In the genomic region with DNA sequence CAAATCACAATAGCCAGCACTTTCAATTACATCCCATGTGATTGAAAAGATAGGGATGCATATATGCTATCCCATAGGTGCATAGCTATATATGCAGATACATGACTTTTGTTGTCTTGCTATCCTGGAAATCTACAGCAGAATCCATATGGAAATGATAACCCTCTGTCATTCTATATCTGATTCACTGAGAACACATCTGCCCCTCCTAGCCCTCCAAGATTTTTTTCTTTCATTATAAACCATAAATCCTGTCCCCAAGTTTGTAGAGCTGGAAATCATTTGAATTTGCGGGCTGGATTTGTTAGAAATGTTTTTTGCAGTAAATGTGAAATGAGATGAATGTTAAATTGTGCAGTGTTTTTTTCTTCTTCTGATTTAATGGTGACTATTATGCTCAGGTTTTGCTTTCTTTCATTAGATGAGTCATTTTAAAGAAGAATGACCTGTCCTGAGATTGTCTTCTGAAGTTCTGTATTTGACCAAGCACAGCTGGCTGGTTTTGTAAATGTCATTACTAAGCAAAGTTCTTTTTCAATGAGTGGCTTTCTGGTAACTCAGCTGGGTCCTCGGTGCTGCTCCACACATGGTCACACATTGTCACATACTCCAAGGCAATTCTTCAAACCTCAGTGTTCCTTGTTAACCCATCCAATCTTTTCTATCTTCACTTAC, we compare ENCODE assay signal across 14 cellular contexts. TPM values are rescaled to one million over a fixed set of nuclear protein-coding genes. Genes with fewer than 3 reads are reported as not detected.
A peak's percentile ranks its signal among the peaks of the same experiment; 100 is the strongest.
DNase-seq lines count a peak whose midpoint lies in the region; ATAC-seq and TF ChIP-seq lines count a peak whose summit lies in the region.
"Had no signal": no experiment of that assay in that cellular context is flagged by ENCODE, and none has a peak within 500 bp of the region (broad histone marks: within the 10 kb centered on the region; RNA-seq: fewer than 3 reads in every experiment).

No MANE protein-coding gene starts in this region.

- no peak overlapping the region for H3K4me3 ChIP-seq in HAP-1
- H3K4me3 ChIP-seq in upper lobe of left lung, result no peak overlapping the region
- no peak overlapping the region for H3K4me3 ChIP-seq in naive thymus-derived CD4-positive, alpha-beta T cell (ENCODE audit: low read length)

- in situ Hi-C loops in HAP-1 (cut with MboI; ENCODE audit: low sequenced_read_pairs), result no loop called here

- CTCF ChIA-PET in naive thymus-derived CD4-positive, alpha-beta T cell (lab: Charles Lee), result interaction anchor here (0.7 kb wide), 1 partner anchor 12 kb away, joined by 3 read pairs; no protein-coding TSS in a partner anchor

- POLR2A ChIA-PET in naive thymus-derived CD4-positive, alpha-beta T cell (lab: Charles Lee), result no interaction called here

- DNase-seq in EH (ENCODE audit: low read depth) (peak; percentile 38), RPMI7951 (ENCODE audit: low read depth) (peak; percentile 42), glomerular visceral epithelial cell (ENCODE audit: extremely low spot score) (peak; percentile 4), HAP-1 (ENCODE audit: low spot score in 2 of 2) (no peak), upper lobe of left lung (no peak), mucosa of gallbladder (ENCODE audit: low spot score) (no peak)
- DNase-seq in naive thymus-derived CD4-positive, alpha-beta T cell, result no peak
- DNase-seq: activated gamma-delta T cell; islet precursor cell; NCI-H2029 treated with DMSO at 0.1 percent for 48 hours; stimulated activated CD4-positive, alpha-beta T cell treated with anti-CD3 and anti-CD28 coated beads, Interleukin-12 subunit alpha, Interleukin-12 subunit beta, amount 100 ng/mL, for 4 hours had no signal

- no peak for TF ChIP-seq CTCF in upper lobe of left lung (IDR thresholded peaks at IDR 0.05)

- H3K9me3 ChIP-seq in HAP-1 (no peaks in the 10 kb centered on the region; the same call in 1 of the 2 replicates), upper lobe of left lung (no peaks in the 10 kb centered on the region)
- H3K9me3 ChIP-seq in naive thymus-derived CD4-positive, alpha-beta T cell (ENCODE audit: control insufficient read depth in 2 of 3, low read length in 3 of 3), result no peaks in the 10 kb centered on the region

- 68 to 77% methylated on average over 2 of the region's 2 CpGs for WGBS in upper lobe of left lung, 2 donors

- H3K27me3 ChIP-seq in HAP-1 (ENCODE audit: low read depth), result peaks cover 3% of the 10 kb centered on the region; the same call in 1 of the 2 replicates
- no peaks in the 10 kb centered on the region for H3K27me3 ChIP-seq in upper lobe of left lung
- H3K27me3 ChIP-seq in naive thymus-derived CD4-positive, alpha-beta T cell (ENCODE audit: control insufficient read depth in 2 of 2, insufficient read depth in 2 of 2, low read length in 2 of 2), result peaks cover 0 to 3% of the 10 kb centered on the region in 2 donors

- H3K27me3 Mint-ChIP-seq in naive thymus-derived CD4-positive, alpha-beta T cell, result peaks cover 6 to 26% (median 12%) of the 10 kb centered on the region in 5 donors

- H3K9me3 Mint-ChIP-seq in naive thymus-derived CD4-positive, alpha-beta T cell, result no peaks in the 10 kb centered on the region

- ATAC-seq in HG02870 (IDR thresholded peaks at IDR 0.05; ENCODE audit: unreplicated experiment), result peak; percentile 84
- no peak for ATAC-seq in upper lobe of left lung (ENCODE audit: low FRiP score in 2 of 2)
- ATAC-seq in naive thymus-derived CD4-positive, alpha-beta T cell, result no peak

- H3K4me1 ChIP-seq in HAP-1, result no peaks in the 10 kb centered on the region
- no peaks in the 10 kb centered on the region for H3K4me1 ChIP-seq in upper lobe of left lung
- no peaks in the 10 kb centered on the region for H3K4me1 ChIP-seq in naive thymus-derived CD4-positive, alpha-beta T cell (ENCODE audit: control insufficient read depth in 2 of 2, insufficient read depth in 2 of 2, low read length in 2 of 2)

- peaks cover 0 to 6% (median 0%) of the 10 kb centered on the region in 7 donors for H3K4me1 Mint-ChIP-seq in naive thymus-derived CD4-positive, alpha-beta T cell

- intact Hi-C loops in naive thymus-derived CD4-positive, alpha-beta T cell (cut with micrococcal nuclease), result no loop called here

- no peak for TF ChIP-seq EP300 in upper lobe of left lung (IDR thresholded peaks at IDR 0.05)

- H3K36me3 ChIP-seq in HAP-1 (replicated peaks) (no peaks in the 10 kb centered on the region), upper lobe of left lung (no peaks in the 10 kb centered on the region)
- no peaks in the 10 kb centered on the region for H3K36me3 ChIP-seq in naive thymus-derived CD4-positive, alpha-beta T cell (ENCODE audit: control insufficient read depth in 2 of 3, insufficient read depth in 3 of 3, low read length in 3 of 3)

- H3K36me3 Mint-ChIP-seq in naive thymus-derived CD4-positive, alpha-beta T cell, result no peaks in the 10 kb centered on the region
- H3K36me3 Mint-ChIP-seq: brain had no signal

- no peak overlapping the region for H3K4me3 Mint-ChIP-seq in naive thymus-derived CD4-positive, alpha-beta T cell
- H3K4me3 Mint-ChIP-seq: brain had no signal

- no peak for TF ChIP-seq POLR2A in upper lobe of left lung (IDR thresholded peaks at IDR 0.05)

- no peak overlapping the region for H3K27ac Mint-ChIP-seq in naive thymus-derived CD4-positive, alpha-beta T cell
- H3K27ac Mint-ChIP-seq: brain had no signal

- H3K27ac ChIP-seq in upper lobe of left lung, result no peak overlapping the region
- no peak overlapping the region for H3K27ac ChIP-seq in naive thymus-derived CD4-positive, alpha-beta T cell (ENCODE audit: low read depth, low read length)
- H3K27ac ChIP-seq: HL-60 had no signal

RNA-seq across cellular contexts. Expression of gene ABHD17C, which starts 25.4 kb away (rescaled TPM):
- total RNA-seq in RPMI7951 (2014; rRNA removed; shearing (Covaris generic)), result 4.5 and 7.0 TPM in 2 replicates
- total RNA-seq in upper lobe of left lung, result 10 to 100 TPM; 15.7 to 34.2 (median 25.5) TPM
- total RNA-seq in mucosa of gallbladder, result 11.2 TPM
- 1 to 10 TPM; 1.3 to 2.8 (median 1.9) TPM for total RNA-seq in naive thymus-derived CD4-positive, alpha-beta T cell
- polyA plus RNA-seq in naive thymus-derived CD4-positive, alpha-beta T cell, result under 1 TPM; 0.26 to 0.79 TPM

Comparison
In these comparisons a context has a peak if more than half of its experiments do, and no peak if none do; other contexts are left out.
1. DNase-seq: peak in EH (single experiment), RPMI7951 (single experiment) and glomerular visceral epithelial cell (single experiment); none in HAP-1 (0 of 2), upper lobe of left lung (0 of 2), mucosa of gallbladder (single experiment) and naive thymus-derived CD4-positive, alpha-beta T cell (0 of 9).